2 cellular contexts compared by ENCODE assay signal in the genomic region with DNA sequence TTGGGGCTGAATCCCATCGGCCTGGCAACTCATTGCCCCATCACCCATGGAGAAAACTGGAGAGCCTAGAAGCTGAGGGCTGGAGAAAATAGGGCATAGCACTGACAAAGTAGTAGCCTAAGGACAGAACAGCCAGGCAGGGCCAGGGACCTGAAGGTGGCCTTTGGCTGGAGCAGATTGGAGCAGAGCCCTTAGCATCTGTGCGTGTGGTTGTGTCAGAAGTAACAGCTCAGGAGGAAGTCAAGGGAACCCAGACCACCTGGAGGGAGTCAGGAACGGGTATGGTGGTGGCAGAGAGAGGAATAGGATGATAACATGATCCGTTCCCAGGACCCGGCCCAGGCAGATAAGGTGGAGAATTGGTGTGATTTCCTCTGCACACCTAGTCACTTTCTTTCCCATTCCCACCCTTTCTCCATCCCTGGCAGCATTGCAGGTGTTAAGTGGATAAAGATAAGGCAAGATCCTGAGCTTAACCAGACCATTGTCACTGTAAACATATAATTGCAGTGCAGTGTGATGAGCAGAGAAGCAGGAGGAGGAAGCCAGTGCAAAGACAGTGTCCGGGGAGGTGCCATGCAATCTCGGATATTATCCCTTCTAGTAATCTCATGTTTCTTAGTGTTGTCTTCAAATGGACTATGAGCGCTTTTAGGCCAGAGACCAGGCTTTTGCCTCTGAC.
TF ChIP-seq lines count a peak whose summit lies in the region.

No MANE protein-coding gene starts in this region.

TF ChIP-seq in GM23338, 12 proteins besides CTCF, POLR2A, EP300 and RAD21:
- no peak for TF ChIP-seq NANOG (IDR thresholded peaks at IDR 0.05; ENCODE audit: borderline replicate concordance)
- TF ChIP-seq CREB1 (CRISPR knock-in tag; IDR thresholded peaks at IDR 0.05; ENCODE audit: low read depth), result no peak
- TF ChIP-seq EZH2phosphoT487 (IDR thresholded peaks at IDR 0.05; ENCODE audit: unreplicated experiment), result no peak

TF ChIP-seq in H1, 55 proteins besides CTCF, POLR2A, EP300 and RAD21:
- TF ChIP-seq SP1 (IDR thresholded peaks at IDR 0.05; ENCODE audit: low read depth, low read length) (no peak), BCL11A (IDR thresholded peaks at IDR 0.05; ENCODE audit: low read depth in 2 of 2, low read length in 2 of 2) (no peak), TAF7 (optimal IDR thresholded peaks at IDR 0.05; ENCODE audit: borderline replicate concordance, low read depth, low read length) (no peak), HDAC2 (IDR thresholded peaks at IDR 0.05; ENCODE audit: borderline replicate concordance in 1 of 2, low read depth in 2 of 2, low read length in 2 of 2) (no peak), SIN3A (conservative IDR thresholded peaks at IDR 0.05 in 1 of 2, IDR thresholded peaks at IDR 0.05 in 1 of 2; ENCODE audit: low read depth in 1 of 2, low read length in 2 of 2) (no peak), FOSL1 (IDR thresholded peaks at IDR 0.05; ENCODE audit: insufficient read depth, low read depth, low read length) (no peak), CREB1 (IDR thresholded peaks at IDR 0.05) (no peak), PHF8 (conservative IDR thresholded peaks at IDR 0.05; ENCODE audit: low read depth, low read length) (no peak), BRCA1 (IDR thresholded peaks at IDR 0.05; ENCODE audit: low read depth, low read length) (no peak), CEBPB (IDR thresholded peaks at IDR 0.05; ENCODE audit: low read depth, low read length) (no peak), CTBP2 (IDR thresholded peaks at IDR 0.05; ENCODE audit: borderline replicate concordance, insufficient read depth, insufficient read length, low read length) (no peak), CHD1 (IDR thresholded peaks at IDR 0.05; ENCODE audit: low read depth, low read length) (no peak), JUN (IDR thresholded peaks at IDR 0.05; ENCODE audit: low read depth, low read length) (no peak), POLR2AphosphoS5 (IDR thresholded peaks at IDR 0.05; ENCODE audit: low read depth, low read length) (no peak), KDM5A (IDR thresholded peaks at IDR 0.05; ENCODE audit: low read length) (no peak), TAF1 (IDR thresholded peaks at IDR 0.05; ENCODE audit: low read depth, low read length) (no peak), SUZ12 (IDR thresholded peaks at IDR 0.05; ENCODE audit: low read length) (no peak)
- TF ChIP-seq, protein P1, sequence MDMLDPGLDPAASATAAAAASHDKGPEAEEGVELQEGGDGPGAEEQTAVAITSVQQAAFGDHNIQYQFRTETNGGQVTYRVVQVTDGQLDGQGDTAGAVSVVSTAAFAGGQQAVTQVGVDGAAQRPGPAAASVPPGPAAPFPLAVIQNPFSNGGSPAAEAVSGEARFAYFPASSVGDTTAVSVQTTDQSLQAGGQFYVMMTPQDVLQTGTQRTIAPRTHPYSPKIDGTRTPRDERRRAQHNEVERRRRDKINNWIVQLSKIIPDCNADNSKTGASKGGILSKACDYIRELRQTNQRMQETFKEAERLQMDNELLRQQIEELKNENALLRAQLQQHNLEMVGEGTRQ (IDR thresholded peaks at IDR 0.05; ENCODE audit: low read length), result no peak
TF ChIP-seq in H1: peak in this region for 0.
